In the genomic region with DNA sequence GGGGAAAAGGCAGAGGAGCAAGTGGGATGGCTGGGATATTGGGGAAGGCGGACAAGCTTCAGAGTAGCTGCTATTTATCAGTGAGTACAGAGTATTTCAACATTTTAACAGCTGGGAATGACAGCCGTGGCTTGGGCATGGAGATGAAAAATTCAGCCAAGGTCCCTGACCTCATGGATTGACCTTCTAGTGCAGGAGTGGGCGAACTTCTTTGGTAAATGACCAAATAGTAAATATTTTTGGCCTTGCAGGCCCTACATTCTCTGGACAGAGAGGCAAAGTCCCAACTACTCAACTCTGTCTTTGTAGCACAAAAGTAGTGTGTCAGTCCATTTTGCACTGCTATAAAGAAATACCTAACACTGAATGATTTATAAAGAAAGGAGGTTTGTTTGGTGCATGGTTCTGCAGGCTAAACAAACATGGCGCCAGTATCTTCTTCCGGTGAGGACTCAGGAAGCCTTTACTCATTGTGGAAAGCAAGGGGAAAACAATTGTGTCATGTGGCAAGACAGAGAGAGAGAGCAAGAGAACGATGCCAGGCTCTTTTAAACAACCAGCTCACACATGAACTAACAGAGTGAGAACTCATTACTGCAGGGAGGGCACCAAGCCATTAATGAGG, we compare ENCODE assay signal across 23 cellular contexts. TPM values are rescaled to one million over a fixed set of nuclear protein-coding genes. Genes with fewer than 3 reads are reported as not detected.
DNase-seq lines count a peak whose midpoint lies in the region; ATAC-seq, FAIRE-seq and TF ChIP-seq lines count a peak whose summit lies in the region.
"Had no signal": no experiment of that assay in that cellular context is flagged by ENCODE, and none has a peak within 500 bp of the region (broad histone marks: within the 10 kb centered on the region; RNA-seq: fewer than 3 reads in every experiment).

No MANE protein-coding gene starts in this region.

- no peak for TF ChIP-seq POLR2A in H1 (IDR thresholded peaks at IDR 0.05; ENCODE audit: control extremely low read depth in 1 of 2, low read depth in 2 of 2, low read length in 2 of 2)

- FAIRE-seq in H1 (lab: Jason Lieb, UNC): no peak
- FAIRE-seq: A204.1, D721Med, G401.6, GM12891, GM19239, HTR-8/SVneo had no signal

- no peak overlapping the region for H4K5ac ChIP-seq in H1 (ENCODE audit: insufficient read length, low read depth, low read length)

- H3K18ac ChIP-seq in H1 (ENCODE audit: extremely low read depth, low read length): no peak overlapping the region

- H4K8ac ChIP-seq in H1 (ENCODE audit: extremely low read depth, insufficient read depth, low read length): no peak overlapping the region

- H2BK5ac ChIP-seq in H1 (ENCODE audit: low read depth, low read length): no peak overlapping the region

- H2AFZ ChIP-seq in H1 (ENCODE audit: low read length): peak overlapping the region; percentile 57; the same call in 1 of the 2 replicates
- H2AFZ ChIP-seq: GM23248 had no signal

- no peak for TF ChIP-seq EP300 in H1 (IDR thresholded peaks at IDR 0.05; ENCODE audit: borderline replicate concordance in 1 of 2, low read depth in 2 of 2, low read length in 2 of 2)

- no peak overlapping the region for H2AK5ac ChIP-seq in H1 (ENCODE audit: low read depth, low read length)

- no peak overlapping the region for H3K56ac ChIP-seq in H1 (replicated peaks; ENCODE audit: insufficient read length, low read depth, low read length)

- no peak overlapping the region for H2BK120ac ChIP-seq in H1 (replicated peaks; ENCODE audit: low read depth, low read length)

- TF ChIP-seq RAD21 in H1 (IDR thresholded peaks at IDR 0.05 in 1 of 2, conservative IDR thresholded peaks at IDR 0.05 in 1 of 2; ENCODE audit: low read depth in 2 of 2, low read length in 2 of 2) (no peak), liver (IDR thresholded peaks at IDR 0.05) (no peak)

- no peak overlapping the region for H4K91ac ChIP-seq in H1 (replicated peaks; ENCODE audit: insufficient read length, low read length)

- TF ChIP-seq CTCF in H1 (IDR thresholded peaks at IDR 0.05; ENCODE audit: control extremely low read depth in 1 of 3, insufficient read depth in 1 of 3, low read depth in 1 of 3, low read length in 3 of 3) (no peak), liver (IDR thresholded peaks at IDR 0.05; ENCODE audit: low read depth, low read length, missing input control) (no peak), psoas muscle (IDR thresholded peaks at IDR 0.05) (no peak)

- CTCF ChIA-PET in H1 (lab: Charles Lee; ENCODE audit: partially characterized antibody): interaction anchor here (0.6 to 3.8 kb wide), 4 partner anchors 16 to 95 kb away, joined by 3 to 13 read pairs (median 4); no protein-coding TSS in a partner anchor

- H3K4me3 ChIP-seq in H1 (ENCODE audit: extremely low read depth in 1 of 4, insufficient read depth in 2 of 4, low read depth in 3 of 4, low read length in 4 of 4) (no peak overlapping the region), liver (ENCODE audit: low read depth in 1 of 3, low read length in 3 of 3) (peak overlapping the region in 1 of 3 donors; percentile 17), psoas muscle (no peak overlapping the region)
- H3K4me3 ChIP-seq: GM23248 had no signal

- H3K4me1 ChIP-seq in H1 (replicated peaks in 1 of 4; ENCODE audit: control insufficient read depth in 3 of 4, insufficient read depth in 4 of 4, low read length in 3 of 4) (no peaks in the 10 kb centered on the region), liver (ENCODE audit: control insufficient read depth in 4 of 4, insufficient read depth in 4 of 4, low read length in 3 of 4) (peaks cover 0 to 15% (median 13%) of the 10 kb centered on the region in 4 donors), psoas muscle (peaks cover 22% of the 10 kb centered on the region)
- H3K4me1 ChIP-seq: Caco-2 had no signal

- H2BK12ac ChIP-seq in H1 (ENCODE audit: low read depth, low read length): no peak overlapping the region

- H3K9me3 ChIP-seq in H1 (ENCODE audit: insufficient read depth in 2 of 2, low read depth in 1 of 2, low read length in 1 of 2): no peaks in the 10 kb centered on the region
- no peaks in the 10 kb centered on the region for H3K9me3 ChIP-seq in liver (ENCODE audit: control insufficient read depth in 4 of 4, low read length in 3 of 4)
- H3K9me3 ChIP-seq in psoas muscle: no peaks in the 10 kb centered on the region
- H3K9me3 ChIP-seq: Caco-2 had no signal

- H3K9ac ChIP-seq in H1 (replicated peaks in 1 of 4; ENCODE audit: extremely low read depth in 1 of 4, low read depth in 3 of 4, low read length in 3 of 4) (no peak overlapping the region), liver (ENCODE audit: low read depth in 1 of 2, low read length in 2 of 2) (no peak overlapping the region)
- H3K9ac ChIP-seq: GM23248 had no signal

- H3K79me1 ChIP-seq in H1 (ENCODE audit: low read depth, low read length): no peaks in the 10 kb centered on the region

- ATAC-seq in psoas muscle: peak in 3 of 4 donors; percentile 17 to 41 (median 31)
- no peak for ATAC-seq in GM18909 (IDR thresholded peaks at IDR 0.05; ENCODE audit: poor library complexity, unreplicated experiment)
- no peak for ATAC-seq in GM18502 (IDR thresholded peaks at IDR 0.05; ENCODE audit: poor library complexity, unreplicated experiment)
- ATAC-seq: HCT116 had no signal

- no peak overlapping the region for H2BK20ac ChIP-seq in H1 (ENCODE audit: low read length)

- no peak overlapping the region for H3K23ac ChIP-seq in H1 (ENCODE audit: insufficient read length)

- H3K36me3 ChIP-seq in H1 (ENCODE audit: control insufficient read depth in 2 of 4, insufficient read depth in 4 of 4, low read length in 3 of 4): no peaks in the 10 kb centered on the region
- no peaks in the 10 kb centered on the region for H3K36me3 ChIP-seq in liver (ENCODE audit: control insufficient read depth in 4 of 4, insufficient read depth in 3 of 4, low read depth in 1 of 4, low read length in 3 of 4)
- peaks cover 6 to 38% of the 10 kb centered on the region in 2 donors for H3K36me3 ChIP-seq in psoas muscle (ENCODE audit: insufficient read depth in 1 of 2, low read depth in 1 of 2)

- H3K23me2 ChIP-seq in H1 (ENCODE audit: low read depth, low read length): no peaks in the 10 kb centered on the region

- no peak overlapping the region for H3K4ac ChIP-seq in H1 (replicated peaks; ENCODE audit: insufficient read length, low read depth, low read length)

- WGBS in H1 (ENCODE audit: extremely low coverage in 1 of 2, insufficient coverage in 1 of 2, insufficient read length in 1 of 2, insufficient replicate concordance in 2 of 2, low coverage in 1 of 2, low lambda C conversion rate in 2 of 2, missing lambda C conversion rate in 1 of 2), 2 experiments: 89% methylated on average over 6 of the region's 6 CpGs; no CpG with 5 or more reads in 1 of the 2 experiments
- WGBS in liver: 30% methylated on average over 6 of the region's 6 CpGs
- 42 to 54% (median 45%) methylated on average over 6 of the region's 6 CpGs for WGBS in psoas muscle, 3 donors

- no peak overlapping the region for H2BK15ac ChIP-seq in H1 (ENCODE audit: low read length)

- no peaks in the 10 kb centered on the region for H4K20me1 ChIP-seq in H1 (replicated peaks in 1 of 2; ENCODE audit: control insufficient read depth in 1 of 2, insufficient read depth in 2 of 2, low read length in 2 of 2)

- no peak overlapping the region for H3K27ac ChIP-seq in H1 (ENCODE audit: low read depth, low read length)
- H3K27ac ChIP-seq in liver (ENCODE audit: low read depth in 1 of 2, low read length in 2 of 2): peak overlapping the region; percentile 87 to 88
- H3K27ac ChIP-seq in psoas muscle: no peak overlapping the region
- H3K27ac ChIP-seq: C4-2B, GM23248 had no signal

- H3K79me2 ChIP-seq in H1 (ENCODE audit: control insufficient read depth in 1 of 2, insufficient read depth in 2 of 2, low read length in 2 of 2): no peaks in the 10 kb centered on the region

- POLR2A ChIA-PET in H1 (lab: Charles Lee; ENCODE audit: partially characterized antibody): no interaction called here

- H3K14ac ChIP-seq in H1 (ENCODE audit: insufficient read length): no peak overlapping the region

- H3K27me3 ChIP-seq in H1 (replicated peaks in 1 of 4; ENCODE audit: control insufficient read depth in 3 of 4, extremely low read depth in 1 of 4, insufficient read depth in 3 of 4, low read length in 3 of 4) (no peaks in the 10 kb centered on the region), liver (ENCODE audit: control insufficient read depth in 4 of 4, insufficient read depth in 4 of 4, low read length in 3 of 4) (no peaks in the 10 kb centered on the region), psoas muscle (ENCODE audit: insufficient read depth in 3 of 3, low read length in 2 of 3) (no peaks in the 10 kb centered on the region)

- H3K4me2 ChIP-seq in H1 (ENCODE audit: insufficient read depth in 1 of 2, low read depth in 2 of 2, low read length in 2 of 2): no peak overlapping the region

- intact Hi-C loops in psoas muscle (cut with DNase I): no loop called here

- no peak for DNase-seq in H1 (ENCODE audit: low read depth in 1 of 2, low spot score in 2 of 2)
- DNase-seq in psoas muscle: no peak
- no peak for DNase-seq in hippocampal formation (lab: John Stamatoyannopoulos, UW)
- DNase-seq: ACHN; AML-193; Caco-2; CD4-positive, alpha-beta T cell; GM23248; H7; KG1 had no signal

RNA-seq across cellular contexts. Expression of a gene that starts 33.6 kb away (rescaled TPM):
- 0.09 and 0.13 TPM in 2 replicates for total RNA-seq in H1 (2021; fragmentation: NEBNext Ultra II Directional; extraction: Animal tissue kit (Norgen Biotek cat#: 25700))
- polyA plus RNA-seq in H1 (2011; rRNA removed) (0.09 TPM in 2 replicates), liver (under 1 TPM; 0.05 to 0.14 TPM), psoas muscle (100 to 1,000 TPM in 1 of 3 donors, 10 to 100 TPM in 2; 69.7 to 125 (median 78.3) TPM)
- polyA plus RNA-seq in H1 (2011; cell fraction: cytosol; rRNA removed): 0.31 TPM
- 0.63 TPM for polyA plus RNA-seq in H1 (2011; cell fraction: nucleus; rRNA removed)
- polyA plus RNA-seq in H1 (2012, experiment 1 of 2): 0.06 to 0.17 TPM (median 0.07 TPM) in 3 of 4 replicates, not detected in the other
- polyA plus RNA-seq in H1 (2012, experiment 2 of 2): not detected
- polyA plus RNA-seq in H1 (2013, experiment 1 of 2): 0.34 TPM
- polyA plus RNA-seq in H1 (2013, experiment 2 of 2): 0.17 TPM
- polyA minus RNA-seq in H1 (2011; rRNA and poly(A)+ RNA removed): 0.07 and 0.38 TPM in 2 replicates
- not detected for polyA minus RNA-seq in H1 (2011; cell fraction: cytosol; rRNA and poly(A)+ RNA removed)
- polyA minus RNA-seq in H1 (2011; cell fraction: nucleus; rRNA and poly(A)+ RNA removed): not detected
- total RNA-seq in liver (under 1 TPM; 0.05 to 0.17 TPM), psoas muscle (100 to 1,000 TPM in 1 of 4 donors, 10 to 100 TPM in 3; 11.6 to 108 (median 25.1) TPM)
- total RNA-seq: Caco-2; CD4-positive, alpha-beta T cell; GM23248; H7 had no signal
- polyA plus RNA-seq: BJ, IgD-negative memory B cell had no signal

RNA-seq across cellular contexts. Expression of a gene that starts 40.8 kb away (rescaled TPM):
- 24.0 and 24.3 TPM in 2 replicates for total RNA-seq in H1 (2021; fragmentation: NEBNext Ultra II Directional; extraction: Animal tissue kit (Norgen Biotek cat#: 25700))
- polyA plus RNA-seq in H1 (2011; rRNA removed) (32.1 and 33.7 TPM in 2 replicates), liver (10 to 100 TPM; 10.5 to 11.4 TPM), psoas muscle (10 to 100 TPM; 11.7 to 14.9 (median 11.9) TPM)
- polyA plus RNA-seq in H1 (2011; cell fraction: cytosol; rRNA removed): 29.1 TPM
- polyA plus RNA-seq in H1 (2011; cell fraction: nucleus; rRNA removed): 42.8 TPM
- polyA plus RNA-seq in H1 (2012, experiment 1 of 2): 23.2 to 29.4 TPM (median 24.3 TPM) in 4 replicates
- 31.8 TPM for polyA plus RNA-seq in H1 (2012, experiment 2 of 2)
- polyA plus RNA-seq in H1 (2013, experiment 1 of 2): 21.8 TPM
- 20.6 TPM for polyA plus RNA-seq in H1 (2013, experiment 2 of 2)
- polyA minus RNA-seq in H1 (2011; rRNA and poly(A)+ RNA removed): 31.9 and 32.0 TPM in 2 replicates
- polyA minus RNA-seq in H1 (2011; cell fraction: cytosol; rRNA and poly(A)+ RNA removed): 29.7 TPM
- 47.5 TPM for polyA minus RNA-seq in H1 (2011; cell fraction: nucleus; rRNA and poly(A)+ RNA removed)
- total RNA-seq in liver (10 to 100 TPM; 11.1 to 29.9 TPM), psoas muscle (10 to 100 TPM in 2 of 4 donors, 1 to 10 TPM in 2; 9.0 to 16.7 (median 10.9) TPM)

Comparison
In these comparisons a context has a peak if more than half of its experiments do, and no peak if none do; other contexts are left out.
1. H3K27ac ChIP-seq: peak in liver (2 of 2); none in H1 (single experiment) and psoas muscle (single experiment).
2. ATAC-seq: peak in psoas muscle (3 of 4); none in GM18909 (single experiment) and GM18502 (single experiment).
3. RNA of a gene that starts 33.6 kb away (total RNA-seq): 11.6 to 108 TPM in psoas muscle; 0.05 to 0.17 TPM in liver and 0.09 to 0.13 TPM in H1; every median in the first group is over 10 times any median in the second.